11 cellular contexts compared by ENCODE assay signal in the genomic region with DNA sequence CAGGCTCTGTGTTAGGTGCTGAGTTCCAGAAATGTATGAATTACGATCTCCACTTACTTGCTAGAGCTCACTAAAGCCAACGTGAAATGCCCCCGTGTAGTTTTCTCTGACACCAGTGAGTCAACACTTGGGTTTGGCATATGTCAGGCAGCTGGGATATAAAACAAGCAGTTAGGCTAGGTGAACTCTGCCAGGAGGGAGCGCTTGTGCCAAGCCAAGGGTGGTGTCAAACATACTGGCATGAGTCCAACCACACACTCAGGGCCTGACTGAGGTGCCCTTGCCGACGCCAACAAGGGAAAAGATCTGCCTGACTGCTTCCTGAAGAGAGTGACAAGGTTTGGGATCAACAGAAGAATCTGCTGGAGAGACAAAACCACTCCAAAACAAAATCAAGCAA.
DNase-seq lines count a peak whose midpoint lies in the region; ATAC-seq and TF ChIP-seq lines count a peak whose summit lies in the region.
"Had no signal": no experiment of that assay in that cellular context is flagged by ENCODE, and none has a peak within 500 bp of the region (broad histone marks: within the 10 kb centered on the region; RNA-seq: fewer than 3 reads in every experiment).

No MANE protein-coding gene starts in this region.

- H2AFZ ChIP-seq in mammary epithelial cell (ENCODE audit: low read depth, low read length) = no peak overlapping the region

- H3K9me3 ChIP-seq in mammary epithelial cell (replicated peaks; ENCODE audit: insufficient read depth, low read length) (no peaks in the 10 kb centered on the region), mucosa of rectum (ENCODE audit: control insufficient read depth in 2 of 2, low read length in 2 of 2) (no peaks in the 10 kb centered on the region)
- H3K9me3 ChIP-seq: ovary had no signal

- no peaks in the 10 kb centered on the region for H3K36me3 ChIP-seq in mammary epithelial cell (ENCODE audit: insufficient read depth, low read length)
- H3K36me3 ChIP-seq in mucosa of rectum (ENCODE audit: control insufficient read depth in 2 of 2, insufficient read depth in 2 of 2, low read length in 2 of 2) = no peaks in the 10 kb centered on the region
- H3K36me3 ChIP-seq: ovary had no signal

- no peaks in the 10 kb centered on the region for H4K20me1 ChIP-seq in mammary epithelial cell (ENCODE audit: insufficient read depth, low read length)

- H3K36me3 Mint-ChIP-seq in activated CD8-positive, alpha-beta memory T cell treated with anti-CD3 and anti-CD28 coated beads, Interleukin-2, amount 10 ng/mL, durations not matched to agents 7 days and 5 days = no peaks in the 10 kb centered on the region

- peaks cover 3% of the 10 kb centered on the region for H3K27me3 Mint-ChIP-seq in activated CD8-positive, alpha-beta memory T cell treated with anti-CD3 and anti-CD28 coated beads, Interleukin-2, amount 10 ng/mL, durations not matched to agents 7 days and 5 days

- peak in 1 of 2 donors; percentile 30 for TF ChIP-seq CTCF in mammary epithelial cell (conservative IDR thresholded peaks at IDR 0.05 in 1 of 2, IDR thresholded peaks at IDR 0.05 in 1 of 2; ENCODE audit: extremely low read depth in 1 of 2, insufficient read depth in 1 of 2, low read depth in 1 of 2, low read length in 2 of 2)

- peaks cover 9% of the 10 kb centered on the region for H3K4me1 ChIP-seq in mammary epithelial cell (ENCODE audit: insufficient read depth, low read length)
- peaks cover 13 to 19% of the 10 kb centered on the region in 2 donors for H3K4me1 ChIP-seq in mucosa of rectum (ENCODE audit: control insufficient read depth in 2 of 2, insufficient read depth in 2 of 2, low read length in 2 of 2)

- CTCF ChIA-PET in mammary epithelial cell (lab: Charles Lee; ENCODE audit: low non-redundant PET) = no interaction called here
- CTCF ChIA-PET in activated CD8-positive, alpha-beta memory T cell treated with anti-CD3 and anti-CD28 coated beads, Interleukin-2, amount 10 ng/mL, durations not matched to agents 7 days and 5 days (lab: Charles Lee) = no interaction called here

- H3K4me2 ChIP-seq in mammary epithelial cell (ENCODE audit: insufficient read depth, low read depth, low read length) = no peak overlapping the region

- no peaks in the 10 kb centered on the region for H3K9me3 Mint-ChIP-seq in activated CD8-positive, alpha-beta memory T cell treated with anti-CD3 and anti-CD28 coated beads, Interleukin-2, amount 10 ng/mL, durations not matched to agents 7 days and 5 days (ENCODE audit: low read depth)

- H3K79me2 ChIP-seq in mammary epithelial cell (ENCODE audit: insufficient read depth, low read length) = no peaks in the 10 kb centered on the region

- H3K27me3 ChIP-seq in mammary epithelial cell (ENCODE audit: insufficient read depth, low read length) = no peaks in the 10 kb centered on the region
- H3K27me3 ChIP-seq in mucosa of rectum (ENCODE audit: control insufficient read depth in 2 of 2, insufficient read depth in 2 of 2, low read length in 2 of 2) = no peaks in the 10 kb centered on the region
- H3K27me3 ChIP-seq: ovary had no signal

- 3% methylated on average over 6 of the region's 6 CpGs for WGBS in mammary epithelial cell (ENCODE audit: low coverage, missing lambda C conversion rate)

- no peaks in the 10 kb centered on the region for H3K4me1 Mint-ChIP-seq in activated CD8-positive, alpha-beta memory T cell treated with anti-CD3 and anti-CD28 coated beads, Interleukin-2, amount 10 ng/mL, durations not matched to agents 7 days and 5 days

- no peak overlapping the region for H3K4me3 Mint-ChIP-seq in activated CD8-positive, alpha-beta memory T cell treated with anti-CD3 and anti-CD28 coated beads, Interleukin-2, amount 10 ng/mL, durations not matched to agents 7 days and 5 days

- dilution Hi-C loops in mammary epithelial cell (cut with HindIII; ENCODE audit: low sequenced_read_pairs) = no loop called here

- ATAC-seq in GM21528 (IDR thresholded peaks at IDR 0.05; ENCODE audit: low FRiP score, unreplicated experiment) (no peak), HG03521 (IDR thresholded peaks at IDR 0.05; ENCODE audit: unreplicated experiment) (no peak)
- no peak for ATAC-seq in activated CD8-positive, alpha-beta memory T cell treated with anti-CD3 and anti-CD28 coated beads, Interleukin-2, amount 10 ng/mL, durations not matched to agents 7 days and 5 days

- no peak overlapping the region for H3K4me3 ChIP-seq in mammary epithelial cell (replicated peaks in 1 of 3; ENCODE audit: insufficient read depth in 1 of 3, low read depth in 2 of 3, low read length in 3 of 3)
- no peak overlapping the region for H3K4me3 ChIP-seq in mucosa of rectum (ENCODE audit: low read length in 2 of 2)
- H3K4me3 ChIP-seq: ovary had no signal

- peak; percentile 100 for DNase-seq in DMS79 treated with DMSO at 0.1 percent for 48 hours (lab: John Stamatoyannopoulos, UW)
- DNase-seq in NCI-H2171 (lab: John Stamatoyannopoulos, UW) = peak; percentile 97
- DNase-seq in mammary epithelial cell = peak; percentile 54
- no peak for DNase-seq in activated CD8-positive, alpha-beta memory T cell treated with anti-CD3 and anti-CD28 coated beads, Interleukin-2, amount 10 ng/mL, durations not matched to agents 7 days and 5 days
- DNase-seq in NCI-H1930 (lab: John Stamatoyannopoulos, UW) = no peak
- DNase-seq: activated T-cell treated with anti-CD3 and anti-CD28 coated beads, Interleukin-2, amount 50 U/mL, for 48 hours; cortex of kidney; ovary had no signal

- H3K27ac Mint-ChIP-seq in activated CD8-positive, alpha-beta memory T cell treated with anti-CD3 and anti-CD28 coated beads, Interleukin-2, amount 10 ng/mL, durations not matched to agents 7 days and 5 days = no peak overlapping the region

- H3K9ac ChIP-seq in mammary epithelial cell (ENCODE audit: insufficient read depth, low read length) = no peak overlapping the region
- H3K9ac ChIP-seq in mucosa of rectum (ENCODE audit: low read depth in 1 of 2, low read length in 2 of 2) = peak overlapping the region in 1 of 2 donors; percentile 15

- no TSS peak for BruUV-seq in mammary epithelial cell (replicated peaks; lab: Mats Ljungman, UMichigan)

- no peak overlapping the region for H3K27ac ChIP-seq in mammary epithelial cell (ENCODE audit: insufficient read depth, low read depth, low read length)
- peak overlapping the region; percentile 23 to 45 for H3K27ac ChIP-seq in mucosa of rectum (ENCODE audit: low read depth in 2 of 2, low read length in 2 of 2)
- H3K27ac ChIP-seq: ovary had no signal

- intact Hi-C loops in mammary epithelial cell (cut with micrococcal nuclease) = no loop called here

- in situ Hi-C loops in mammary epithelial cell (cut with MboI; ENCODE audit: low sequenced_read_pairs in 2 of 2) = no loop called here

Comparison
In these comparisons a context has a peak if more than half of its experiments do, and no peak if none do; other contexts are left out.
1. DNase-seq: peak in DMS79 treated with DMSO at 0.1 percent for 48 hours (single experiment), NCI-H2171 (single experiment) and mammary epithelial cell (single experiment); none in activated CD8-positive, alpha-beta memory T cell treated with anti-CD3 and anti-CD28 coated beads, Interleukin-2, amount 10 ng/mL, durations not matched to agents 7 days and 5 days (single experiment) and NCI-H1930 (0 of 2).